Comparison of ENCODE assay signal across 16 cellular contexts in the genomic region with DNA sequence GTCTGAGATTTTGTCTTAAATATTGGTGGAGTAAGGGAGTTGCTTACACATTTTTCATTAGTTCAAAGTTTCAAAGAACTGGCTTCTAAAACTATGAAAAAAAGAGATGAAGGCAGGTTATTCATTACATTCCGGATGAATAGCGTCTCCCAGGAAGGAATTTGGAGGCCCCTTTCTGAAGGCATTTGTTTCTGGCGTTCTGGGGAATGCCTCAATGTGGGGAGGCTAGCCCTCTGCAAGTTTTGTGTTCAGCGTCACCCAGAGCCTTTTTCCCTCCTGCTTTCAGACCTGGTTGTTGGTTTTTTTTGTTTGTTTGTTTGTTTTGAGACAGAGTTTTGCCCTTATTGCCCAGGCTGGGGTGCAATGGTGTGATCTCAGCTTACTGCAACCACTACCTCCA. TPM values are rescaled to one million over a fixed set of nuclear protein-coding genes. Genes with fewer than 3 reads are reported as not detected.
DNase-seq lines count a peak whose midpoint lies in the region; ATAC-seq and TF ChIP-seq lines count a peak whose summit lies in the region.
"Had no signal": no experiment of that assay in that cellular context is flagged by ENCODE, and none has a peak within 500 bp of the region (broad histone marks: within the 10 kb centered on the region; RNA-seq: fewer than 3 reads in every experiment).

No MANE protein-coding gene starts in this region.

- H3K4me3 ChIP-seq in GM23338: peak overlapping the region; percentile 14; the same call in 1 of the 2 replicates
- peak overlapping the region; percentile 40; the same call in 1 of the 2 replicates for H3K4me3 ChIP-seq in iPS-20b (ENCODE audit: low read length)
- no peak overlapping the region for H3K4me3 ChIP-seq in stomach smooth muscle (ENCODE audit: low read length in 2 of 2)
- no peak overlapping the region for H3K4me3 ChIP-seq in breast epithelium
- H3K4me3 ChIP-seq: BLaER1 treated with 17β-estradiol and CSF1 and Interleukin-3, amounts not matched to agents 10 nM and 100 nM; PC-9 had no signal

- intact Hi-C loops in breast epithelium (cut with DNase I; ENCODE audit: low total_unique reads): no loop called here

- peaks cover 82% of the 10 kb centered on the region for H3K4me1 Mint-ChIP-seq in GM23338

- peak overlapping the region; percentile 49 for H3K4me3 Mint-ChIP-seq in GM23338

- H3K27ac ChIP-seq in GM23338 (ENCODE audit: low read depth) (peak overlapping the region; percentile 90), caudate nucleus (ENCODE audit: low read depth, low read length) (peak overlapping the region; percentile 4), iPS-20b (ENCODE audit: low read length) (peak overlapping the region; percentile 75), stomach smooth muscle (ENCODE audit: low read length) (peak overlapping the region; percentile 37), breast epithelium (no peak overlapping the region)
- H3K27ac ChIP-seq: PC-9 had no signal

- peak overlapping the region; percentile 54 for H3K9ac ChIP-seq in iPS-20b (ENCODE audit: low read depth, low read length)
- no peak overlapping the region for H3K9ac ChIP-seq in stomach smooth muscle (ENCODE audit: low read length in 2 of 2)
- H3K9ac ChIP-seq: BLaER1 treated with 17β-estradiol and CSF1 and Interleukin-3, amounts not matched to agents 10 nM and 100 nM had no signal

- no peaks in the 10 kb centered on the region; the same call in 2 of the 3 replicates for H3K9me3 Mint-ChIP-seq in GM23338

- H3K36me3 ChIP-seq in GM23338 (ENCODE audit: insufficient read depth) (peaks cover 7% of the 10 kb centered on the region; the same call in 1 of the 2 replicates), iPS-20b (ENCODE audit: insufficient read depth, low read depth, low read length) (peaks cover 55% of the 10 kb centered on the region), stomach smooth muscle (ENCODE audit: control insufficient read depth in 2 of 2, insufficient read depth in 2 of 2, low read length in 2 of 2) (no peaks in the 10 kb centered on the region), breast epithelium (no peaks in the 10 kb centered on the region)
- H3K36me3 ChIP-seq: BLaER1 treated with 17β-estradiol and CSF1 and Interleukin-3, amounts not matched to agents 10 nM and 100 nM had no signal

- H3K9me2 ChIP-seq in GM23338 (ENCODE audit: insufficient read depth): no peaks in the 10 kb centered on the region

- no peak for TF ChIP-seq CTCF in GM23338 (conservative IDR thresholded peaks at IDR 0.05; ENCODE audit: low read depth in 2 of 2)
- no peak for TF ChIP-seq CTCF in breast epithelium (IDR thresholded peaks at IDR 0.05)

- H3K27ac Mint-ChIP-seq in GM23338: peak overlapping the region; percentile 93

- peaks cover 42% of the 10 kb centered on the region for H3K36me3 Mint-ChIP-seq in GM23338 (ENCODE audit: low read depth)

- peak; percentile 88 for DNase-seq in GM23338 (ENCODE audit: low spot score)
- no peak for DNase-seq in caudate nucleus (lab: John Stamatoyannopoulos, UW)
- DNase-seq in hepatic stellate cell (ENCODE audit: low spot score): no peak
- no peak for DNase-seq in NCI-H446 (lab: John Stamatoyannopoulos, UW)
- no peak for DNase-seq in breast epithelium (ENCODE audit: low spot score in 2 of 2)
- DNase-seq: 8988T, DMS 273 treated with DMSO at 0.1 percent for 48 hours, NCI-H1436 treated with DMSO at 0.1 percent for 48 hours, NCI-H2081 treated with DMSO at 0.1 percent for 48 hours, NCI-H226, PC-9 had no signal

- peak overlapping the region; percentile 5 for H3K4me2 ChIP-seq in GM23338
- H3K4me2 ChIP-seq: PC-9 had no signal

- peaks cover 6% of the 10 kb centered on the region for H3K27me3 Mint-ChIP-seq in GM23338 (ENCODE audit: insufficient read depth, low read depth, poor library complexity)

- H3K9me3 ChIP-seq in iPS-20b (ENCODE audit: insufficient read depth, low read depth, low read length) (no peaks in the 10 kb centered on the region), stomach smooth muscle (ENCODE audit: control insufficient read depth in 2 of 2, low read length in 2 of 2) (no peaks in the 10 kb centered on the region), breast epithelium (no peaks in the 10 kb centered on the region)

- ATAC-seq in GM23338: peak; percentile 38
- no peak for ATAC-seq in GM18520 (IDR thresholded peaks at IDR 0.05; ENCODE audit: unreplicated experiment)
- ATAC-seq: HCT116 had no signal

- peaks cover 16% of the 10 kb centered on the region for H3F3A ChIP-seq in GM23338 (replicated peaks; ENCODE audit: low read depth)

- H2AFZ ChIP-seq in GM23338: no peak overlapping the region
- H2AFZ ChIP-seq: PC-9 had no signal

- no peak for TF ChIP-seq POLR2A in breast epithelium (IDR thresholded peaks at IDR 0.05)

- H3K4me1 ChIP-seq in GM23338 (ENCODE audit: insufficient read depth) (peaks cover 62% of the 10 kb centered on the region), iPS-20b (ENCODE audit: insufficient read depth, low read length) (peaks cover 49% of the 10 kb centered on the region), stomach smooth muscle (ENCODE audit: control insufficient read depth, insufficient read depth, low read length) (peaks cover 59% of the 10 kb centered on the region), breast epithelium (no peaks in the 10 kb centered on the region)

- H3K79me2 ChIP-seq in GM23338 (replicated peaks; ENCODE audit: insufficient read depth): peaks cover 59% of the 10 kb centered on the region

- no peaks in the 10 kb centered on the region for H3K27me3 ChIP-seq in GM23338 (ENCODE audit: insufficient read depth)
- H3K27me3 ChIP-seq in iPS-20b (ENCODE audit: insufficient read depth, low read length): no peaks in the 10 kb centered on the region
- no peaks in the 10 kb centered on the region for H3K27me3 ChIP-seq in stomach smooth muscle (ENCODE audit: control insufficient read depth in 1 of 2, insufficient read depth in 2 of 2, low read length in 2 of 2)
- no peaks in the 10 kb centered on the region for H3K27me3 ChIP-seq in breast epithelium
- H3K27me3 ChIP-seq: BLaER1 treated with 17β-estradiol and CSF1 and Interleukin-3, amounts not matched to agents 10 nM and 100 nM had no signal

- 0 out of 2 replicates have a peak, but pooled peaks cover 3% of the 10 kb centered on the region for H4K20me1 ChIP-seq in GM23338 (replicated peaks; ENCODE audit: insufficient read depth)
- H4K20me1 ChIP-seq: BLaER1 treated with 17β-estradiol and CSF1 and Interleukin-3, amounts not matched to agents 10 nM and 100 nM had no signal

TF ChIP-seq in GM23338, 12 proteins besides CTCF, POLR2A, EP300 and RAD21 (continues in another document):
- no peak for TF ChIP-seq ZNF462 (CRISPR knock-in tag; IDR thresholded peaks at IDR 0.05)

RNA-seq across cellular contexts. Expression of gene FAM124A, which starts 21.0 kb away (rescaled TPM):
- total RNA-seq in GM23338 (2014; rRNA removed; shearing (Covaris generic)): 84.1 and 109 TPM in 2 replicates
- 35.9 and 37.7 TPM in 2 replicates for polyA plus RNA-seq in GM23338 (2016; fragmentation: Nextera tagmentation; extraction: Ambion mirVana)
- total RNA-seq in breast epithelium: 1 to 10 TPM; 2.2 to 7.9 (median 6.1) TPM
- total RNA-seq: PC-9 had no signal

Comparison
In these comparisons a context has a peak if more than half of its experiments do, and no peak if none do; other contexts are left out.
1. H3K27ac ChIP-seq: peak in GM23338 (single experiment), caudate nucleus (single experiment), iPS-20b (single experiment) and stomach smooth muscle (single experiment); none in breast epithelium (0 of 2).
2. H3K4me3 ChIP-seq: peak in GM23338 (single experiment) and iPS-20b (single experiment); none in stomach smooth muscle (0 of 2) and breast epithelium (0 of 3).